25 cellular contexts compared by ENCODE assay signal in genomic region chr3:119596392-119596791, GRCh38. TPM values are rescaled to one million over a fixed set of nuclear protein-coding genes. Genes with fewer than 3 reads are reported as not detected.
DNase-seq lines count a peak whose midpoint lies in the region; ATAC-seq and TF ChIP-seq lines count a peak whose summit lies in the region.
"Had no signal": no experiment of that assay in that cellular context is flagged by ENCODE, and none has a peak within 500 bp of the region (broad histone marks: within the 10 kb centered on the region; RNA-seq: fewer than 3 reads in every experiment).

No MANE protein-coding gene starts in this region.

- TF ChIP-seq CTCF in heart right ventricle (IDR thresholded peaks at IDR 0.05): no peak
- TF ChIP-seq CTCF in upper lobe of right lung (IDR thresholded peaks at IDR 0.05): no peak
- TF ChIP-seq CTCF in tibial artery (IDR thresholded peaks at IDR 0.05): no peak

- H3K36me3 ChIP-seq in heart right ventricle: no peaks in the 10 kb centered on the region
- H3K36me3 ChIP-seq in upper lobe of right lung: no peaks in the 10 kb centered on the region
- no peaks in the 10 kb centered on the region for H3K36me3 ChIP-seq in tibial artery
- H3K36me3 ChIP-seq: gastroesophageal sphincter, MG63, suprapubic skin had no signal

- intact Hi-C loops in heart right ventricle (cut with DNase I): loop anchor here in 8 of 10 donors (2.0 to 10.0 kb wide), 7 partner anchors 16 to 86 kb away; partner anchors contain the start of gene COX17 (in 2 of the 8)
- intact Hi-C loops in left cardiac atrium (cut with DNase I): no loop called here
- intact Hi-C loops in activated T-helper 1 cell treated with anti-CD3 and anti-CD28 coated beads, Interleukin-12 subunit alpha, Interleukin-12 subunit beta, Interleukin-2, Interleukin-4 antibody, amounts not matched to agents 30 ng/mL and 10 ng/mL and 1 ng/mL, durations not matched to agents 14 hours and 24 hours and 36 hours (cut with micrococcal nuclease): no loop called here
- intact Hi-C loops in upper lobe of right lung (cut with DNase I): loop anchor here (10.0 kb wide), 1 partner anchor 78 kb away; the partner anchor contains the start of gene COX17
- intact Hi-C loops in tibial artery (cut with DNase I; ENCODE audit: low total_unique reads): no loop called here

- H3K4me1 Mint-ChIP-seq in activated T-helper 1 cell treated with anti-CD3 and anti-CD28 coated beads, Interleukin-12 subunit alpha, Interleukin-12 subunit beta, Interleukin-2, Interleukin-4 antibody, amounts not matched to agents 30 ng/mL and 10 ng/mL and 1 ng/mL, durations not matched to agents 14 hours and 24 hours and 36 hours (ENCODE audit: low read depth): peaks cover 39% of the 10 kb centered on the region
- peaks cover 25% of the 10 kb centered on the region for H3K4me1 Mint-ChIP-seq in memory B cell

- peak in 5 of 8 donors; percentile 18 to 39 (median 23) for ATAC-seq in heart right ventricle
- no peak for ATAC-seq in left cardiac atrium
- no peak for ATAC-seq in memory B cell (ENCODE audit: low read depth)
- ATAC-seq in upper lobe of right lung: peak; percentile 51
- ATAC-seq in HG02642 (IDR thresholded peaks at IDR 0.05; ENCODE audit: poor library complexity, unreplicated experiment): no peak
- ATAC-seq in HG02970 (IDR thresholded peaks at IDR 0.05; ENCODE audit: low FRiP score, unreplicated experiment): no peak
- ATAC-seq: activated CD4-positive, CD25-positive, alpha-beta regulatory T cell treated with anti-CD3 and anti-CD28 coated beads, Interleukin-2, amount 50 U/mL, for 24 hours; activated naive CD4-positive, alpha-beta T cell treated with anti-CD3 and anti-CD28 coated beads, Interleukin-2, amount 50 U/mL, for 72 hours; activated T-cell treated with anti-CD3 and anti-CD28 coated beads, Interleukin-2, amount 50 U/mL, for 72 hours; gastroesophageal sphincter had no signal

- H3K9me3 ChIP-seq in heart right ventricle: no peaks in the 10 kb centered on the region
- no peaks in the 10 kb centered on the region for H3K9me3 ChIP-seq in upper lobe of right lung
- no peaks in the 10 kb centered on the region for H3K9me3 ChIP-seq in tibial artery
- H3K9me3 ChIP-seq: gastroesophageal sphincter, MG63, suprapubic skin had no signal

- H3K9me3 Mint-ChIP-seq in activated T-helper 1 cell treated with anti-CD3 and anti-CD28 coated beads, Interleukin-12 subunit alpha, Interleukin-12 subunit beta, Interleukin-2, Interleukin-4 antibody, amounts not matched to agents 30 ng/mL and 10 ng/mL and 1 ng/mL, durations not matched to agents 14 hours and 24 hours and 36 hours: no peaks in the 10 kb centered on the region
- no peaks in the 10 kb centered on the region for H3K9me3 Mint-ChIP-seq in memory B cell
- H3K9me3 Mint-ChIP-seq: activated naive CD4-positive, alpha-beta T cell treated with anti-CD3 and anti-CD28 coated beads, Interleukin-2, amount 50 U/mL, for 72 hours; activated T-cell treated with anti-CD3 and anti-CD28 coated beads, Interleukin-2, amount 50 U/mL, for 72 hours; T-helper 2 cell treated with Interferon-gamma antibody and Interleukin-4, amounts not matched to agents 5 μg/mL and 100 μg/mL, for 36 hours had no signal

- H3K4me1 ChIP-seq in heart right ventricle (peaks cover 6 to 64% (median 52%) of the 10 kb centered on the region in 9 donors), upper lobe of right lung (peaks cover 21% of the 10 kb centered on the region), tibial artery (no peaks in the 10 kb centered on the region)
- H3K4me1 ChIP-seq: suprapubic skin had no signal

- H3K27me3 Mint-ChIP-seq in activated T-helper 1 cell treated with anti-CD3 and anti-CD28 coated beads, Interleukin-12 subunit alpha, Interleukin-12 subunit beta, Interleukin-2, Interleukin-4 antibody, amounts not matched to agents 30 ng/mL and 10 ng/mL and 1 ng/mL, durations not matched to agents 14 hours and 24 hours and 36 hours (ENCODE audit: insufficient read depth): no peaks in the 10 kb centered on the region
- no peaks in the 10 kb centered on the region for H3K27me3 Mint-ChIP-seq in memory B cell

- no peak for DNase-seq in heart right ventricle
- no peak for DNase-seq in left cardiac atrium
- no peak for DNase-seq in activated T-helper 1 cell treated with anti-CD3 and anti-CD28 coated beads, Interleukin-12 subunit alpha, Interleukin-12 subunit beta, Interleukin-2, Interleukin-4 antibody, amounts not matched to agents 30 ng/mL and 10 ng/mL and 1 ng/mL, durations not matched to agents 14 hours and 24 hours and 36 hours (ENCODE audit: low spot score)
- no peak for DNase-seq in memory B cell (ENCODE audit: low spot score in 2 of 2)
- DNase-seq in upper lobe of right lung: no peak
- no peak for DNase-seq in tibial artery
- DNase-seq: activated CD8-positive, alpha-beta memory T cell treated with anti-CD3 and anti-CD28 coated beads for 24 hours; activated T-cell treated with anti-CD3 and anti-CD28 coated beads, Interleukin-2, amount 50 U/mL, for 72 hours; effector CD8-positive, alpha-beta T cell; GDM1; GOT3; MG63; NCI-H1930; NCI-H345; NCI-H82; PC-3; stimulated activated CD4-positive, alpha-beta T cell treated with anti-CD3 and anti-CD28 coated beads, Interleukin-15, amount 100 ng/mL, for 24 hours had no signal

- H3K27ac ChIP-seq in heart right ventricle: peak overlapping the region in 9 of 10 donors; percentile 65 to 90 (median 80)
- H3K27ac ChIP-seq in upper lobe of right lung: peak overlapping the region; percentile 72
- no peak overlapping the region for H3K27ac ChIP-seq in tibial artery
- H3K27ac ChIP-seq: suprapubic skin had no signal

- H3K27ac Mint-ChIP-seq in activated T-helper 1 cell treated with anti-CD3 and anti-CD28 coated beads, Interleukin-12 subunit alpha, Interleukin-12 subunit beta, Interleukin-2, Interleukin-4 antibody, amounts not matched to agents 30 ng/mL and 10 ng/mL and 1 ng/mL, durations not matched to agents 14 hours and 24 hours and 36 hours: peak overlapping the region; percentile 8
- H3K27ac Mint-ChIP-seq in memory B cell: peak overlapping the region; percentile 11
- H3K27ac Mint-ChIP-seq: activated naive CD4-positive, alpha-beta T cell treated with anti-CD3 and anti-CD28 coated beads, Interleukin-2, amount 50 U/mL, for 72 hours; activated T-cell treated with anti-CD3 and anti-CD28 coated beads, Interleukin-2, amount 50 U/mL, for 72 hours; T-helper 2 cell treated with Interferon-gamma antibody and Interleukin-4, amounts not matched to agents 5 μg/mL and 100 μg/mL, for 36 hours had no signal

- H3K27me3 ChIP-seq in heart right ventricle (no peaks in the 10 kb centered on the region), upper lobe of right lung (no peaks in the 10 kb centered on the region), tibial artery (no peaks in the 10 kb centered on the region)
- H3K27me3 ChIP-seq: gastroesophageal sphincter, MG63, suprapubic skin had no signal

- no peaks in the 10 kb centered on the region for H3K36me3 Mint-ChIP-seq in activated T-helper 1 cell treated with anti-CD3 and anti-CD28 coated beads, Interleukin-12 subunit alpha, Interleukin-12 subunit beta, Interleukin-2, Interleukin-4 antibody, amounts not matched to agents 30 ng/mL and 10 ng/mL and 1 ng/mL, durations not matched to agents 14 hours and 24 hours and 36 hours (ENCODE audit: low read depth)
- no peaks in the 10 kb centered on the region for H3K36me3 Mint-ChIP-seq in memory B cell
- H3K36me3 Mint-ChIP-seq: activated naive CD4-positive, alpha-beta T cell treated with anti-CD3 and anti-CD28 coated beads, Interleukin-2, amount 50 U/mL, for 72 hours had no signal

- H3K4me3 Mint-ChIP-seq in activated T-helper 1 cell treated with anti-CD3 and anti-CD28 coated beads, Interleukin-12 subunit alpha, Interleukin-12 subunit beta, Interleukin-2, Interleukin-4 antibody, amounts not matched to agents 30 ng/mL and 10 ng/mL and 1 ng/mL, durations not matched to agents 14 hours and 24 hours and 36 hours: no peak overlapping the region
- peak overlapping the region; percentile 45 for H3K4me3 Mint-ChIP-seq in memory B cell
- H3K4me3 Mint-ChIP-seq: activated T-cell treated with anti-CD3 and anti-CD28 coated beads, Interleukin-2, amount 50 U/mL, for 72 hours; T-helper 2 cell treated with Interferon-gamma antibody and Interleukin-4, amounts not matched to agents 5 μg/mL and 100 μg/mL, for 36 hours had no signal

- H3K4me3 ChIP-seq in heart right ventricle: peak overlapping the region in 1 of 10 donors; percentile 37
- H3K4me3 ChIP-seq in upper lobe of right lung: no peak overlapping the region
- H3K4me3 ChIP-seq in tibial artery: no peak overlapping the region
- H3K4me3 ChIP-seq: MG63 had no signal

- 85 to 89% methylated on average over 6 of the region's 6 CpGs for WGBS in heart right ventricle, 2 donors

RNA-seq across cellular contexts. Expression of gene PLA1A, which starts 1.3 kb away (rescaled TPM):
- total RNA-seq in heart right ventricle (10 to 100 TPM in 1 of 10 donors, 1 to 10 TPM in 6, under 1 TPM in 3; 0.55 to 19.3 (median 1.9) TPM), left cardiac atrium (1 to 10 TPM; 1.5 to 8.7 TPM), upper lobe of right lung (37.6 TPM)
- polyA plus RNA-seq in heart right ventricle: 1 to 10 TPM; 1.1 to 3.7 TPM
- 0.22 and 0.29 TPM in 2 replicates for total RNA-seq in activated T-helper 1 cell treated with anti-CD3 and anti-CD28 coated beads, Interleukin-12 subunit alpha, Interleukin-12 subunit beta, Interleukin-2, Interleukin-4 antibody, amounts not matched to agents 30 ng/mL and 10 ng/mL and 1 ng/mL, durations not matched to agents 14 hours and 24 hours and 36 hours

RNA-seq across cellular contexts. Expression of gene ADPRH, which starts 17.1 kb away (rescaled TPM):
- total RNA-seq in heart right ventricle (10 to 100 TPM in 6 of 10 donors, 1 to 10 TPM in 4; 7.5 to 16.9 (median 12.6) TPM), left cardiac atrium (10 to 100 TPM in 1 of 2 donors, 1 to 10 TPM in 1; 9.4 to 10.8 TPM), upper lobe of right lung (26.5 TPM)
- 1 to 10 TPM; 5.6 to 7.9 TPM for polyA plus RNA-seq in heart right ventricle
- 3.8 and 4.6 TPM in 2 replicates for total RNA-seq in activated T-helper 1 cell treated with anti-CD3 and anti-CD28 coated beads, Interleukin-12 subunit alpha, Interleukin-12 subunit beta, Interleukin-2, Interleukin-4 antibody, amounts not matched to agents 30 ng/mL and 10 ng/mL and 1 ng/mL, durations not matched to agents 14 hours and 24 hours and 36 hours

RNA-seq across cellular contexts. Expression of gene CD80, which starts 37.0 kb away (rescaled TPM):
- total RNA-seq in heart right ventricle: 1 to 10 TPM in 1 of 10 donors, under 1 TPM in 4, not detected in 5; 0.12 to 1.6 (median 0.34) TPM
- under 1 TPM in 1 of 2 donors, not detected in 1; 0.01 TPM for polyA plus RNA-seq in heart right ventricle
- under 1 TPM; 0.10 to 0.21 TPM for total RNA-seq in left cardiac atrium
- total RNA-seq in activated T-helper 1 cell treated with anti-CD3 and anti-CD28 coated beads, Interleukin-12 subunit alpha, Interleukin-12 subunit beta, Interleukin-2, Interleukin-4 antibody, amounts not matched to agents 30 ng/mL and 10 ng/mL and 1 ng/mL, durations not matched to agents 14 hours and 24 hours and 36 hours: 18.1 and 19.5 TPM in 2 replicates
- 7.9 TPM for total RNA-seq in upper lobe of right lung
- total RNA-seq: PC-3, renal cortical epithelial cell, suprapubic skin had no signal

Comparison
In these comparisons a context has a peak if more than half of its experiments do, and no peak if none do; other contexts are left out.
1. ATAC-seq: peak in heart right ventricle (5 of 8) and upper lobe of right lung (single experiment); none in left cardiac atrium (0 of 2), memory B cell (single experiment), HG02642 (single experiment) and HG02970 (single experiment).
2. intact Hi-C loops: an anchor here in heart right ventricle (2.0 to 10.0 kb wide) and upper lobe of right lung (10.0 kb wide); none called in left cardiac atrium, activated T-helper 1 cell treated with anti-CD3 and anti-CD28 coated beads, Interleukin-12 subunit alpha, Interleukin-12 subunit beta, Interleukin-2, Interleukin-4 antibody, amounts not matched to agents 30 ng/mL and 10 ng/mL and 1 ng/mL, durations not matched to agents 14 hours and 24 hours and 36 hours and tibial artery.
3. H3K27ac ChIP-seq: peak in heart right ventricle (9 of 10) and upper lobe of right lung (single experiment); none in tibial artery (0 of 2).